ENCODE assay signal across 11 cellular contexts in the genomic region with DNA sequence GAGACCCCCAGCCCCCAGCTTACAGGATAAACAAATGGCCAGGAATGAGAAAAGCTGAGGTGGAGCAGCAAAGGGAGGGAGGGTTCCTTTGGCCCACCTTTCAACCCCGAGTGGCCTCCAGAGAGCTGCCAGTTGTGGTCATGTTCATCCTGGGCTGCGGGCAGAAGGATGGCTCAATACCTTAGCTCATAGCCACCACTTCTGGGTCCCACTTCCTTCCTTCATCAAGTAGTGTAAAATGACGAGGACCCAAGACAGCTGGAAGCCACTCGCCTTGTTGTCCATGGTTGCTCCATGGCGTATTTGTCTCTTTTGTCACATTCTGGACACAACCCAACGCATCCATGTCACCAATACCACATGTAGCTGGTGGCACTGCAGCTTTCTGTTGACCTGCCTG. TPM values are rescaled to one million over a fixed set of nuclear protein-coding genes. Genes with fewer than 3 reads are reported as not detected.
DNase-seq lines count a peak whose midpoint lies in the region; ATAC-seq and TF ChIP-seq lines count a peak whose summit lies in the region.
"Had no signal": no experiment of that assay in that cellular context is flagged by ENCODE, and none has a peak within 500 bp of the region (broad histone marks: within the 10 kb centered on the region; RNA-seq: fewer than 3 reads in every experiment).

No MANE protein-coding gene starts in this region.

- H3K27ac ChIP-seq in coronary artery = no peak overlapping the region
- H3K27ac ChIP-seq: thyroid gland had no signal

- ATAC-seq in HG03432 (IDR thresholded peaks at IDR 0.05; ENCODE audit: unreplicated experiment) (peak; percentile 29), esophagus mucosa (no peak)
- peak; percentile 48 to 54 for ATAC-seq in stimulated activated naive B cell treated with anti-CD40 and anti-IgM and Interleukin-4, amounts not matched to agents 10 μg/mL and 1 μg/mL and 100 μg/mL, for 72 hours (replicated peaks)

- no peak for TF ChIP-seq CTCF in coronary artery (IDR thresholded peaks at IDR 0.05)

- no peak overlapping the region for H3K4me3 ChIP-seq in coronary artery
- H3K4me3 ChIP-seq: breast epithelium, thyroid gland had no signal

- H3K4me3 Mint-ChIP-seq in activated CD4-positive, alpha-beta T cell treated with anti-CD3 and anti-CD28 coated beads, Interleukin-2, amount 10 ng/mL, durations not matched to agents 7 days and 5 days = peak overlapping the region; percentile 53
- peak overlapping the region; percentile 37 for H3K4me3 Mint-ChIP-seq in activated CD4-positive, alpha-beta memory T cell treated with anti-CD3 and anti-CD28 coated beads, Interleukin-2, amount 10 ng/mL, durations not matched to agents 7 days and 5 days
- H3K4me3 Mint-ChIP-seq in stimulated activated naive B cell treated with anti-CD40 and anti-IgM and Interleukin-4, amounts not matched to agents 10 μg/mL and 1 μg/mL and 100 μg/mL, for 72 hours = no peak overlapping the region
- H3K4me3 Mint-ChIP-seq: mesothelial cell of epicardium had no signal

- peaks cover 40% of the 10 kb centered on the region for H3K4me1 Mint-ChIP-seq in activated CD4-positive, alpha-beta T cell treated with anti-CD3 and anti-CD28 coated beads, Interleukin-2, amount 10 ng/mL, durations not matched to agents 7 days and 5 days
- H3K4me1 Mint-ChIP-seq in activated CD4-positive, alpha-beta memory T cell treated with anti-CD3 and anti-CD28 coated beads, Interleukin-2, amount 10 ng/mL, durations not matched to agents 7 days and 5 days = peaks cover 39% of the 10 kb centered on the region
- peaks cover 6 to 9% of the 10 kb centered on the region in 2 donors for H3K4me1 Mint-ChIP-seq in stimulated activated naive B cell treated with anti-CD40 and anti-IgM and Interleukin-4, amounts not matched to agents 10 μg/mL and 1 μg/mL and 100 μg/mL, for 72 hours
- H3K4me1 Mint-ChIP-seq: mesothelial cell of epicardium had no signal

- H3K9me3 Mint-ChIP-seq in activated CD4-positive, alpha-beta T cell treated with anti-CD3 and anti-CD28 coated beads, Interleukin-2, amount 10 ng/mL, durations not matched to agents 7 days and 5 days = peaks cover 17% of the 10 kb centered on the region
- peaks cover 9% of the 10 kb centered on the region for H3K9me3 Mint-ChIP-seq in activated CD4-positive, alpha-beta memory T cell treated with anti-CD3 and anti-CD28 coated beads, Interleukin-2, amount 10 ng/mL, durations not matched to agents 7 days and 5 days
- no peaks in the 10 kb centered on the region for H3K9me3 Mint-ChIP-seq in stimulated activated naive B cell treated with anti-CD40 and anti-IgM and Interleukin-4, amounts not matched to agents 10 μg/mL and 1 μg/mL and 100 μg/mL, for 72 hours
- H3K9me3 Mint-ChIP-seq: mesothelial cell of epicardium had no signal

- peak; percentile 51 for DNase-seq in activated CD4-positive, alpha-beta T cell treated with anti-CD3 and anti-CD28 coated beads, Interleukin-2, amount 10 ng/mL, durations not matched to agents 7 days and 5 days
- DNase-seq in activated CD4-positive, alpha-beta T cell treated with anti-CD3 and anti-CD28 coated beads, Interleukin-2, amount 50 U/mL, for 4 hours = no peak
- peak; percentile 68 for DNase-seq in activated CD4-positive, alpha-beta memory T cell treated with anti-CD3 and anti-CD28 coated beads, Interleukin-2, amount 10 ng/mL, durations not matched to agents 7 days and 5 days
- DNase-seq in stimulated activated naive B cell treated with anti-CD40 and anti-IgM and Interleukin-4, amounts not matched to agents 10 μg/mL and 1 μg/mL and 100 μg/mL, for 72 hours = no peak
- DNase-seq in coronary artery (ENCODE audit: low spot score) (no peak), C1 segment of cervical spinal cord (lab: John Stamatoyannopoulos, UW) (no peak)
- DNase-seq: thyroid gland had no signal

- peaks cover 66% of the 10 kb centered on the region for H3K36me3 Mint-ChIP-seq in activated CD4-positive, alpha-beta T cell treated with anti-CD3 and anti-CD28 coated beads, Interleukin-2, amount 10 ng/mL, durations not matched to agents 7 days and 5 days (ENCODE audit: low read depth)
- peaks cover 78% of the 10 kb centered on the region for H3K36me3 Mint-ChIP-seq in activated CD4-positive, alpha-beta memory T cell treated with anti-CD3 and anti-CD28 coated beads, Interleukin-2, amount 10 ng/mL, durations not matched to agents 7 days and 5 days (ENCODE audit: low read depth)
- peaks cover 41 to 60% of the 10 kb centered on the region in 2 donors for H3K36me3 Mint-ChIP-seq in stimulated activated naive B cell treated with anti-CD40 and anti-IgM and Interleukin-4, amounts not matched to agents 10 μg/mL and 1 μg/mL and 100 μg/mL, for 72 hours
- H3K36me3 Mint-ChIP-seq: mesothelial cell of epicardium had no signal

- POLR2A ChIA-PET in activated CD4-positive, alpha-beta T cell treated with anti-CD3 and anti-CD28 coated beads, Interleukin-2, amount 10 ng/mL, durations not matched to agents 7 days and 5 days (lab: Charles Lee) = interaction anchor here (1.1 kb wide), 1 partner anchor 24 kb away, joined by 3 read pairs; the partner anchor contains the start of gene CRACR2A
- POLR2A ChIA-PET in activated CD4-positive, alpha-beta memory T cell treated with anti-CD3 and anti-CD28 coated beads, Interleukin-2, amount 10 ng/mL, durations not matched to agents 7 days and 5 days (lab: Charles Lee) = interaction anchor here (0.9 to 2.7 kb wide), 5 partner anchors 15 to 1100 kb away, joined by 3 to 19 read pairs (median 5); partner anchors contain the start of gene CRACR2A

- H3K27ac Mint-ChIP-seq in activated CD4-positive, alpha-beta T cell treated with anti-CD3 and anti-CD28 coated beads, Interleukin-2, amount 10 ng/mL, durations not matched to agents 7 days and 5 days = peak overlapping the region; percentile 92
- peak overlapping the region; percentile 84 for H3K27ac Mint-ChIP-seq in activated CD4-positive, alpha-beta memory T cell treated with anti-CD3 and anti-CD28 coated beads, Interleukin-2, amount 10 ng/mL, durations not matched to agents 7 days and 5 days
- no peak overlapping the region for H3K27ac Mint-ChIP-seq in stimulated activated naive B cell treated with anti-CD40 and anti-IgM and Interleukin-4, amounts not matched to agents 10 μg/mL and 1 μg/mL and 100 μg/mL, for 72 hours
- H3K27ac Mint-ChIP-seq: mesothelial cell of epicardium had no signal

- CTCF ChIA-PET in activated CD4-positive, alpha-beta T cell treated with anti-CD3 and anti-CD28 coated beads, Interleukin-2, amount 10 ng/mL, durations not matched to agents 7 days and 5 days (lab: Charles Lee) = interaction anchor here (0.6 to 1.4 kb wide), 4 partner anchors 15 to 792 kb away, joined by 3 to 6 read pairs (median 4); no protein-coding TSS in a partner anchor
- CTCF ChIA-PET in activated CD4-positive, alpha-beta memory T cell treated with anti-CD3 and anti-CD28 coated beads, Interleukin-2, amount 10 ng/mL, durations not matched to agents 7 days and 5 days (lab: Charles Lee) = interaction anchor here (1.0 to 1.3 kb wide), 2 partner anchors 15 to 75 kb away, joined by 3 to 5 read pairs; no protein-coding TSS in a partner anchor

- no peaks in the 10 kb centered on the region for H3K27me3 Mint-ChIP-seq in activated CD4-positive, alpha-beta T cell treated with anti-CD3 and anti-CD28 coated beads, Interleukin-2, amount 10 ng/mL, durations not matched to agents 7 days and 5 days
- no peaks in the 10 kb centered on the region for H3K27me3 Mint-ChIP-seq in activated CD4-positive, alpha-beta memory T cell treated with anti-CD3 and anti-CD28 coated beads, Interleukin-2, amount 10 ng/mL, durations not matched to agents 7 days and 5 days
- H3K27me3 Mint-ChIP-seq in stimulated activated naive B cell treated with anti-CD40 and anti-IgM and Interleukin-4, amounts not matched to agents 10 μg/mL and 1 μg/mL and 100 μg/mL, for 72 hours = no peaks in the 10 kb centered on the region

RNA-seq across cellular contexts. Expression of gene CRACR2A, which starts 24.2 kb away (rescaled TPM):
- total RNA-seq in activated CD4-positive, alpha-beta T cell treated with anti-CD3 and anti-CD28 coated beads, Interleukin-2, amount 10 ng/mL, durations not matched to agents 7 days and 5 days = 10 to 100 TPM; 33.3 to 39.5 TPM
- total RNA-seq in activated CD4-positive, alpha-beta memory T cell treated with anti-CD3 and anti-CD28 coated beads, Interleukin-2, amount 10 ng/mL, durations not matched to agents 7 days and 5 days = 10 to 100 TPM; 32.4 to 34.3 TPM
- total RNA-seq in esophagus mucosa = 3.0 TPM

Comparison
In these comparisons a context has a peak if more than half of its experiments do, and no peak if none do; other contexts are left out.
1. DNase-seq: peak in activated CD4-positive, alpha-beta T cell treated with anti-CD3 and anti-CD28 coated beads, Interleukin-2, amount 10 ng/mL, durations not matched to agents 7 days and 5 days (single experiment) and activated CD4-positive, alpha-beta memory T cell treated with anti-CD3 and anti-CD28 coated beads, Interleukin-2, amount 10 ng/mL, durations not matched to agents 7 days and 5 days (single experiment); none in activated CD4-positive, alpha-beta T cell treated with anti-CD3 and anti-CD28 coated beads, Interleukin-2, amount 50 U/mL, for 4 hours (0 of 2), stimulated activated naive B cell treated with anti-CD40 and anti-IgM and Interleukin-4, amounts not matched to agents 10 μg/mL and 1 μg/mL and 100 μg/mL, for 72 hours (single experiment), coronary artery (single experiment) and C1 segment of cervical spinal cord (0 of 14).
2. H3K4me3 Mint-ChIP-seq: peak in activated CD4-positive, alpha-beta T cell treated with anti-CD3 and anti-CD28 coated beads, Interleukin-2, amount 10 ng/mL, durations not matched to agents 7 days and 5 days (single experiment) and activated CD4-positive, alpha-beta memory T cell treated with anti-CD3 and anti-CD28 coated beads, Interleukin-2, amount 10 ng/mL, durations not matched to agents 7 days and 5 days (single experiment); none in stimulated activated naive B cell treated with anti-CD40 and anti-IgM and Interleukin-4, amounts not matched to agents 10 μg/mL and 1 μg/mL and 100 μg/mL, for 72 hours (0 of 2).